Comparison of ENCODE assay signal across 23 cellular contexts in the genomic region with DNA sequence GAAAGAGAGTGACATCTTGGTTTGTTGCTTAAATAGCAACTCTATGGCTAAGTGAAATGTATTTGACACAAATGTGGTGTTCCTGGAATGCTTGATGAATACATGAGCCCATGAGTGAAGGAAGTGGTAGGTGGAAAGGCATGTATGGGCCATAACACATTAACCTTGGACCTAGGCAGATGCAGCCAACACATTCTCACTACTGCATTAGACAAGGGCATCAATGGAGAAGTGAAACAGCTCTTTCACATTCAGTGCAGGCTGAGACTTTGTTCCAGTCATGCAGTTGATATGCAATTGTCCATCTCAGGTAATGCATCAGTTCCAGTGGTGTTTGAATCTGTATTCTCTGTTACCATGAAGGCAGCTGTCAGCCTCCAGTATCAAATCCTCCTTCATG.
DNase-seq lines count a peak whose midpoint lies in the region; ATAC-seq and TF ChIP-seq lines count a peak whose summit lies in the region.
"Had no signal": no experiment of that assay in that cellular context is flagged by ENCODE, and none has a peak within 500 bp of the region (broad histone marks: within the 10 kb centered on the region; RNA-seq: fewer than 3 reads in every experiment).

No MANE protein-coding gene starts in this region.

- no peaks in the 10 kb centered on the region for H3K27me3 ChIP-seq in testis
- H3K27me3 ChIP-seq: right lobe of liver, SJCRH30 had no signal

- H3K4me3 Mint-ChIP-seq in dendritic cell treated with granulocyte-macrophage colony-stimulating factor and Interleukin-4, amounts not matched to agents 40 ng/mL and 50 ng/mL, for 4 days = no peak overlapping the region
- H3K4me3 Mint-ChIP-seq: activated naive CD8-positive, alpha-beta T cell treated with anti-CD3 and anti-CD28 coated beads, Interleukin-2, amount 50 U/mL, for 24 hours; endodermal cell had no signal

- TF ChIP-seq CTCF in testis (IDR thresholded peaks at IDR 0.05) = no peak

- intact Hi-C loops in dendritic cell treated with granulocyte-macrophage colony-stimulating factor and Interleukin-4, amounts not matched to agents 40 ng/mL and 50 ng/mL, for 4 days (cut with micrococcal nuclease) = no loop called here
- intact Hi-C loops in Right ventricle myocardium superior (cut with DNase I) (no loop called here), testis (cut with DNase I; ENCODE audit: low total_unique reads) (no loop called here)

- H3K4me1 Mint-ChIP-seq in dendritic cell treated with granulocyte-macrophage colony-stimulating factor and Interleukin-4, amounts not matched to agents 40 ng/mL and 50 ng/mL, for 4 days (ENCODE audit: low read depth) = peaks cover 25% of the 10 kb centered on the region
- H3K4me1 Mint-ChIP-seq: endodermal cell had no signal

- H3K27ac Mint-ChIP-seq in dendritic cell treated with granulocyte-macrophage colony-stimulating factor and Interleukin-4, amounts not matched to agents 40 ng/mL and 50 ng/mL, for 4 days = peak overlapping the region; percentile 16
- H3K27ac Mint-ChIP-seq: activated naive CD8-positive, alpha-beta T cell treated with anti-CD3 and anti-CD28 coated beads, Interleukin-2, amount 50 U/mL, for 24 hours; endodermal cell had no signal

- no peaks in the 10 kb centered on the region for H3K36me3 Mint-ChIP-seq in dendritic cell treated with granulocyte-macrophage colony-stimulating factor and Interleukin-4, amounts not matched to agents 40 ng/mL and 50 ng/mL, for 4 days (ENCODE audit: low read depth)

- no peaks in the 10 kb centered on the region for H3K36me3 ChIP-seq in testis (ENCODE audit: low read depth, missing control alignments)
- H3K36me3 ChIP-seq: right lobe of liver, SJCRH30, thoracic aorta had no signal

- no peaks in the 10 kb centered on the region for H3K27me3 Mint-ChIP-seq in dendritic cell treated with granulocyte-macrophage colony-stimulating factor and Interleukin-4, amounts not matched to agents 40 ng/mL and 50 ng/mL, for 4 days
- H3K27me3 Mint-ChIP-seq: activated naive CD8-positive, alpha-beta T cell treated with anti-CD3 and anti-CD28 coated beads, Interleukin-2, amount 50 U/mL, for 24 hours had no signal

- no peak overlapping the region for H3K4me3 ChIP-seq in testis
- H3K4me3 ChIP-seq: right lobe of liver, SJCRH30, thoracic aorta had no signal

- no peak for DNase-seq in left lobe of liver (ENCODE audit: low spot score)
- DNase-seq in Right ventricle myocardium superior = no peak
- DNase-seq in testis = no peak
- DNase-seq in GM19238 (ENCODE audit: insufficient read length, low spot score) = no peak
- DNase-seq: activated CD4-positive, alpha-beta T cell treated with anti-CD3 and anti-CD28 coated beads for 48 hours; activated naive CD8-positive, alpha-beta T cell treated with anti-CD3 and anti-CD28 coated beads, Interleukin-2, amount 50 U/mL, for 24 hours; activated T-cell treated with anti-CD3 and anti-CD28 coated beads, Interleukin-2, amount 50 U/mL, for 1 hour; endodermal cell; left colon; NCI-H1417; NCI-H226; occipital lobe; right lobe of liver; SJCRH30; stimulated activated CD4-positive, alpha-beta T cell treated with anti-CD3 and anti-CD28 coated beads, Interleukin-2, amount 100 ng/mL, for 48 hours; T-helper 9 cell had no signal

- H3K9me3 ChIP-seq in testis = no peaks in the 10 kb centered on the region
- H3K9me3 ChIP-seq: right lobe of liver, SJCRH30, thoracic aorta had no signal

- no peaks in the 10 kb centered on the region for H3K4me1 ChIP-seq in testis
- H3K4me1 ChIP-seq: right lobe of liver, SJCRH30 had no signal

- TF ChIP-seq POLR2A in testis (IDR thresholded peaks at IDR 0.05) = no peak

- no peak overlapping the region for H3K27ac ChIP-seq in testis
- H3K27ac ChIP-seq: HL-60, KMS-11, right lobe of liver, SJCRH30, thoracic aorta had no signal

- ATAC-seq in GM18519 (IDR thresholded peaks at IDR 0.05; ENCODE audit: low FRiP score, unreplicated experiment) (peak; percentile 82), GM21381 (IDR thresholded peaks at IDR 0.05; ENCODE audit: unreplicated experiment) (peak; percentile 78), HG03108 (IDR thresholded peaks at IDR 0.05; ENCODE audit: unreplicated experiment) (peak; percentile 56), left lobe of liver (no peak), Right ventricle myocardium superior (ENCODE audit: poor library complexity) (no peak)
- ATAC-seq: activated naive CD8-positive, alpha-beta T cell treated with anti-CD3 and anti-CD28 coated beads, Interleukin-2, amount 50 U/mL, for 24 hours; left colon; right lobe of liver had no signal

- no peaks in the 10 kb centered on the region for H3K9me3 Mint-ChIP-seq in dendritic cell treated with granulocyte-macrophage colony-stimulating factor and Interleukin-4, amounts not matched to agents 40 ng/mL and 50 ng/mL, for 4 days
- H3K9me3 Mint-ChIP-seq: endodermal cell had no signal

Comparison
In these comparisons a context has a peak if more than half of its experiments do, and no peak if none do; other contexts are left out.
1. ATAC-seq: peak in GM18519 (single experiment), GM21381 (single experiment) and HG03108 (single experiment); none in left lobe of liver (single experiment) and Right ventricle myocardium superior (single experiment).